8 cellular contexts compared by ENCODE assay signal in the genomic region with DNA sequence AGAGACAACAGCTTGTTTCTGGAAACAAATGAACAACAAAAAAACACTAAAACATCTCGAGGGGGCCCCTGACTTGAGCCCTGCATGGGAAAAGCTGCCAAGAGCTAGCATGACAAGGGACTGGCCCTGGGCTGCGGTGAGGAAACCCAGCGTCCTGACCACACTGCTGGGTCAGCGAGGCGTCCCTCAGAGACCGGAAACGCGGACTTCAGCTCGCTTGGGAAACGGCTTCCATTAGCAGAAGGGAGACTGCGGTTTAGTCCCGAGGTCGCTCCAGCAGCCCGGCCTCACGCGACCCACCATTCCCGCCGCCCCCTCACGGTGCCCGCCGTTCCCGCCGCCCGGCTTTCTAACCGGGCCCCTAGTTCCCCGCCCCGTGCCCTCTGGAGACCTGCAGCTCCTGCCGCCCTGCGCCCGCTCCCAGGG. TPM values are rescaled to one million over a fixed set of nuclear protein-coding genes. Genes with fewer than 3 reads are reported as not detected.
DNase-seq lines count a peak whose midpoint lies in the region; ATAC-seq and TF ChIP-seq lines count a peak whose summit lies in the region.

No MANE protein-coding gene starts in this region.

- ATAC-seq in GM21360 (IDR thresholded peaks at IDR 0.05; ENCODE audit: unreplicated experiment): peak; percentile 27

- H3K56ac ChIP-seq in mesendoderm (ENCODE audit: low read length): peak overlapping the region; percentile 96

- peak overlapping the region; percentile 91 for H3K9ac ChIP-seq in mesendoderm (ENCODE audit: low read length)

- WGBS in mesendoderm (ENCODE audit: extremely low coverage, insufficient coverage, low lambda C conversion rate): no CpG with 5 or more reads among the region's 30 CpGs
- 0 to 1% (median 1%) methylated on average over 3 to 30 of the region's 30 CpGs for WGBS in stomach, 5 donors

- H4K8ac ChIP-seq in mesendoderm (ENCODE audit: low read depth, low read length): peak overlapping the region; percentile 40

- TF ChIP-seq EP300 in stomach (IDR thresholded peaks at IDR 0.05): no peak

- no peaks in the 10 kb centered on the region for H3K79me2 ChIP-seq in mesendoderm (ENCODE audit: control insufficient read depth, insufficient read depth, low read length)

- H3K27ac ChIP-seq in WERI-Rb-1: peak overlapping the region; percentile 42
- H3K27ac ChIP-seq in mesendoderm (ENCODE audit: low read depth, low read length): peak overlapping the region; percentile 75
- H3K27ac ChIP-seq in stomach: peak overlapping the region; percentile 95 to 99 (median 95)

- peak overlapping the region; percentile 64 for H3K4ac ChIP-seq in mesendoderm (ENCODE audit: low read depth, low read length)

- H4K5ac ChIP-seq in mesendoderm (ENCODE audit: low read length): no peak overlapping the region

- H2BK15ac ChIP-seq in mesendoderm (replicated peaks; ENCODE audit: low read depth): no peak overlapping the region

- H3K4me1 ChIP-seq in mesendoderm (ENCODE audit: control insufficient read depth, low read depth, low read length) (peaks cover 7% of the 10 kb centered on the region), stomach (peaks cover 12 to 44% (median 17%) of the 10 kb centered on the region in 4 donors)

- no peak overlapping the region for H2AK5ac ChIP-seq in mesendoderm (ENCODE audit: low read length)

- peak overlapping the region; percentile 37 for H3K23ac ChIP-seq in mesendoderm (ENCODE audit: low read length)

- H3K27me3 ChIP-seq in WERI-Rb-1 (ENCODE audit: insufficient read depth, low read depth, severe bottlenecking): no peaks in the 10 kb centered on the region
- H3K27me3 ChIP-seq in mesendoderm (ENCODE audit: insufficient read depth, low read length, poor library complexity): peaks cover 2% of the 10 kb centered on the region
- no peaks in the 10 kb centered on the region for H3K27me3 ChIP-seq in stomach

- no peaks in the 10 kb centered on the region for H3K9me3 ChIP-seq in WERI-Rb-1 (ENCODE audit: severe bottlenecking)
- H3K9me3 ChIP-seq in stomach: no peaks in the 10 kb centered on the region

- H3K18ac ChIP-seq in mesendoderm (ENCODE audit: low read length): peak overlapping the region; percentile 62

- H3K4me3 ChIP-seq in WERI-Rb-1 (ENCODE audit: low read depth, low read length): peak overlapping the region; percentile 60
- H3K4me3 ChIP-seq in epithelial cell of esophagus (ENCODE audit: low read length): peak overlapping the region; percentile 78
- H3K4me3 ChIP-seq in mesendoderm (ENCODE audit: low read length): peak overlapping the region; percentile 72
- peak overlapping the region; percentile 54 to 90 (median 70) for H3K4me3 ChIP-seq in stomach

- no peak for TF ChIP-seq POLR2A in stomach (IDR thresholded peaks at IDR 0.05)

- peak overlapping the region; percentile 66 for H3K4me2 ChIP-seq in mesendoderm (ENCODE audit: low read length)

- no peak overlapping the region for H2BK5ac ChIP-seq in mesendoderm (ENCODE audit: low read length)

- DNase-seq in EL (peak; percentile 83), HT-29 (ENCODE audit: low spot score) (peak; percentile 83), WERI-Rb-1 (peak; percentile 24), epithelial cell of esophagus (ENCODE audit: low read depth) (peak; percentile 48), mesendoderm (peak; percentile 58), stomach (peak; percentile 71), NCI-H1436 (lab: John Stamatoyannopoulos, UW) (no peak)

- TF ChIP-seq CTCF in WERI-Rb-1 (IDR thresholded peaks at IDR 0.05; ENCODE audit: low read depth, low read length): no peak
- TF ChIP-seq CTCF in epithelial cell of esophagus (IDR thresholded peaks at IDR 0.05; ENCODE audit: insufficient read depth, low read depth, low read length, missing control alignments): no peak
- no peak for TF ChIP-seq CTCF in stomach (IDR thresholded peaks at IDR 0.05)

- no peaks in the 10 kb centered on the region for H3K79me1 ChIP-seq in mesendoderm (ENCODE audit: low read length)

- no peak overlapping the region for H2BK120ac ChIP-seq in mesendoderm (ENCODE audit: low read depth, low read length)

- intact Hi-C loops in stomach (cut with DNase I; ENCODE audit: low total_unique reads): no loop called here

- H3K36me3 ChIP-seq in WERI-Rb-1 (no peaks in the 10 kb centered on the region), mesendoderm (ENCODE audit: control insufficient read depth, insufficient read depth, low read length) (no peaks in the 10 kb centered on the region), stomach (peaks cover 0 to 4% (median under 1%) of the 10 kb centered on the region in 4 donors)

RNA-seq across cellular contexts. Expression of a gene that starts 0.6 kb away (rescaled TPM):
- 0.31 and 1.1 TPM in 2 replicates for total RNA-seq in HT-29 (2014; rRNA removed; shearing (Covaris generic))
- 7.2 TPM for polyA plus RNA-seq in mesendoderm (2013, experiment 1 of 2)
- polyA plus RNA-seq in mesendoderm (2013, experiment 2 of 2): 6.6 TPM
- 10 to 100 TPM in 2 of 5 donors, 1 to 10 TPM in 1, not detected in 2; 1.9 to 44.6 (median 11.4) TPM for total RNA-seq in stomach
- 1 to 10 TPM; 2.7 to 4.9 (median 3.8) TPM for polyA plus RNA-seq in stomach

RNA-seq across cellular contexts. Expression of a gene that starts 0.8 kb away (rescaled TPM):
- total RNA-seq in HT-29 (2014; rRNA removed; shearing (Covaris generic)): 2.1 and 5.7 TPM in 2 replicates
- polyA plus RNA-seq in mesendoderm (2013, experiment 1 of 2): 1.5 TPM
- polyA plus RNA-seq in mesendoderm (2013, experiment 2 of 2): 1.4 TPM
- total RNA-seq in stomach: 10 to 100 TPM in 3 of 5 donors, 1 to 10 TPM in 1, under 1 TPM in 1; 0.89 to 35.6 (median 11.2) TPM
- 1 to 10 TPM; 3.6 to 7.6 (median 6.6) TPM for polyA plus RNA-seq in stomach

Comparison
In these comparisons a context has a peak if more than half of its experiments do, and no peak if none do; other contexts are left out.
1. H3K27ac ChIP-seq: peak in every context shown above with its lines; median percentile 95 in stomach; 75 in mesendoderm; 42 in WERI-Rb-1.